Comparison of ENCODE assay signal across 29 cellular contexts in genomic region chr3:172506094-172506493, GRCh38. TPM values are rescaled to one million over a fixed set of nuclear protein-coding genes. Genes with fewer than 3 reads are reported as not detected.
DNase-seq lines count a peak whose midpoint lies in the region; ATAC-seq lines count a peak whose summit lies in the region.
"Had no signal": no experiment of that assay in that cellular context is flagged by ENCODE, and none has a peak within 500 bp of the region (broad histone marks: within the 10 kb centered on the region; RNA-seq: fewer than 3 reads in every experiment).

No MANE protein-coding gene starts in this region.

- peak overlapping the region; percentile 63 for H3K27ac Mint-ChIP-seq in T-helper 1 cell treated with Interleukin-12 subunit alpha and Interleukin-12 subunit beta and Interleukin-4 antibody, amounts not matched to agents 30 μg/mL and 1 μg/mL, for 36 hours
- peak overlapping the region; percentile 14 for H3K27ac Mint-ChIP-seq in activated CD4-positive, alpha-beta memory T cell treated with anti-CD3 and anti-CD28 coated beads, Interleukin-2, amount 10 ng/mL, durations not matched to agents 7 days and 5 days
- peak overlapping the region in 8 of 9 donors; percentile 44 to 88 (median 64) for H3K27ac Mint-ChIP-seq in naive thymus-derived CD4-positive, alpha-beta T cell
- H3K27ac Mint-ChIP-seq: activated B cell treated with CpG ODN at 0.5 μM for 24 hours, nephron progenitor cell had no signal

- H3K27ac ChIP-seq in naive thymus-derived CD4-positive, alpha-beta T cell (ENCODE audit: low read depth, low read length), result no peak overlapping the region
- H3K27ac ChIP-seq: 22Rv1, adrenal gland, brain microvascular endothelial cell, colonic mucosa, esophagus muscularis mucosa, parathyroid adenoma, right atrium auricular region, RWPE1 had no signal

- peaks cover 63% of the 10 kb centered on the region for H3K4me1 Mint-ChIP-seq in T-helper 1 cell treated with Interleukin-12 subunit alpha and Interleukin-12 subunit beta and Interleukin-4 antibody, amounts not matched to agents 30 μg/mL and 1 μg/mL, for 36 hours (ENCODE audit: low read depth)
- peaks cover 39% of the 10 kb centered on the region for H3K4me1 Mint-ChIP-seq in activated CD4-positive, alpha-beta memory T cell treated with anti-CD3 and anti-CD28 coated beads, Interleukin-2, amount 10 ng/mL, durations not matched to agents 7 days and 5 days
- peaks cover 12 to 56% (median 37%) of the 10 kb centered on the region in 7 donors for H3K4me1 Mint-ChIP-seq in naive thymus-derived CD4-positive, alpha-beta T cell
- H3K4me1 Mint-ChIP-seq: nephron progenitor cell had no signal

- H3K36me3 ChIP-seq in naive thymus-derived CD4-positive, alpha-beta T cell (ENCODE audit: control insufficient read depth in 2 of 3, insufficient read depth in 3 of 3, low read length in 3 of 3), result peaks cover 4 to 52% (median 9%) of the 10 kb centered on the region in 3 experiments
- H3K36me3 ChIP-seq: brain microvascular endothelial cell had no signal

- DNase-seq in T-helper 1 cell (no peak), AG08395 (ENCODE audit: low spot score) (peak; percentile 21)
- DNase-seq in activated CD4-positive, alpha-beta memory T cell treated with anti-CD3 and anti-CD28 coated beads, Interleukin-2, amount 10 ng/mL, durations not matched to agents 7 days and 5 days, result no peak
- no peak for DNase-seq in naive thymus-derived CD4-positive, alpha-beta T cell
- DNase-seq in stimulated activated naive CD4-positive, alpha-beta T cell (lab: John Stamatoyannopoulos, UW), result no peak
- DNase-seq: activated B cell treated with CpG ODN at 0.5 μM for 24 hours; adrenal gland; brain microvascular endothelial cell; colonic mucosa; DMS53; GDM1; NCI-H187; NCI-H526 treated with DMSO at 0.1 percent for 48 hours; nephron progenitor cell; stimulated activated CD4-positive, alpha-beta T cell treated with anti-CD3 and anti-CD28 coated beads, Interleukin-4, amount 100 ng/mL, for 4 hours had no signal

- no peaks in the 10 kb centered on the region for H3K9me3 ChIP-seq in naive thymus-derived CD4-positive, alpha-beta T cell (ENCODE audit: control insufficient read depth in 2 of 3, low read length in 3 of 3)
- H3K9me3 ChIP-seq: colonic mucosa had no signal

- H3K9me3 Mint-ChIP-seq in T-helper 1 cell treated with Interleukin-12 subunit alpha and Interleukin-12 subunit beta and Interleukin-4 antibody, amounts not matched to agents 30 μg/mL and 1 μg/mL, for 36 hours, result peaks cover 5% of the 10 kb centered on the region
- H3K9me3 Mint-ChIP-seq in activated CD4-positive, alpha-beta memory T cell treated with anti-CD3 and anti-CD28 coated beads, Interleukin-2, amount 10 ng/mL, durations not matched to agents 7 days and 5 days, result peaks cover 4% of the 10 kb centered on the region
- H3K9me3 Mint-ChIP-seq in naive thymus-derived CD4-positive, alpha-beta T cell, result peaks cover 0 to 7% (median 0%) of the 10 kb centered on the region in 11 donors

- no peaks in the 10 kb centered on the region for H3K27me3 ChIP-seq in naive thymus-derived CD4-positive, alpha-beta T cell (ENCODE audit: control insufficient read depth in 2 of 2, insufficient read depth in 2 of 2, low read length in 2 of 2)
- H3K27me3 ChIP-seq: adrenal gland, brain microvascular endothelial cell, colonic mucosa, esophagus muscularis mucosa, right atrium auricular region, tibial nerve had no signal

- POLR2A ChIA-PET in activated CD4-positive, alpha-beta memory T cell treated with anti-CD3 and anti-CD28 coated beads, Interleukin-2, amount 10 ng/mL, durations not matched to agents 7 days and 5 days (lab: Charles Lee), result interaction anchor here (0.6 to 0.9 kb wide), 2 partner anchors 56 to 87 kb away, joined by 3 read pairs; no protein-coding TSS in a partner anchor
- POLR2A ChIA-PET in naive thymus-derived CD4-positive, alpha-beta T cell (lab: Charles Lee), result interaction anchor here (0.7 to 1.5 kb wide), 2 partner anchors 9 to 11 kb away, joined by 4 to 6 read pairs; no protein-coding TSS in a partner anchor

- intact Hi-C loops in naive thymus-derived CD4-positive, alpha-beta T cell (cut with micrococcal nuclease), result loop anchor here in 1 of 2 donors (2.0 kb wide), 1 partner anchor 17 kb away; the partner anchor contains the start of gene TNFSF10

- H3K4me1 ChIP-seq in naive thymus-derived CD4-positive, alpha-beta T cell (ENCODE audit: control insufficient read depth in 2 of 2, insufficient read depth in 2 of 2, low read length in 2 of 2), result peaks cover 0 to 6% of the 10 kb centered on the region in 2 donors
- H3K4me1 ChIP-seq: adrenal gland, colonic mucosa, esophagus muscularis mucosa, right atrium auricular region had no signal

- CTCF ChIA-PET in activated CD4-positive, alpha-beta memory T cell treated with anti-CD3 and anti-CD28 coated beads, Interleukin-2, amount 10 ng/mL, durations not matched to agents 7 days and 5 days (lab: Charles Lee), result interaction anchor here (0.7 to 2.3 kb wide), 4 partner anchors 9 to 90 kb away, joined by 3 to 5 read pairs (median 4); no protein-coding TSS in a partner anchor
- CTCF ChIA-PET in naive thymus-derived CD4-positive, alpha-beta T cell (lab: Charles Lee), result no interaction called here

- no peak for ATAC-seq in naive thymus-derived CD4-positive, alpha-beta T cell
- ATAC-seq in HG02571 (IDR thresholded peaks at IDR 0.05; ENCODE audit: unreplicated experiment) (no peak), GM18519 (IDR thresholded peaks at IDR 0.05; ENCODE audit: low FRiP score, unreplicated experiment) (no peak)
- ATAC-seq: SK-N-SH treated with all-trans-retinoic acid at 6 μM for 48 hours had no signal

- peaks cover 83% of the 10 kb centered on the region for H3K36me3 Mint-ChIP-seq in T-helper 1 cell treated with Interleukin-12 subunit alpha and Interleukin-12 subunit beta and Interleukin-4 antibody, amounts not matched to agents 30 μg/mL and 1 μg/mL, for 36 hours (ENCODE audit: low read depth)
- peaks cover 91% of the 10 kb centered on the region for H3K36me3 Mint-ChIP-seq in activated CD4-positive, alpha-beta memory T cell treated with anti-CD3 and anti-CD28 coated beads, Interleukin-2, amount 10 ng/mL, durations not matched to agents 7 days and 5 days (ENCODE audit: low read depth)
- H3K36me3 Mint-ChIP-seq in naive thymus-derived CD4-positive, alpha-beta T cell, result peaks cover 21 to 86% (median 60%) of the 10 kb centered on the region in 5 donors

- no peak overlapping the region for H3K4me3 ChIP-seq in naive thymus-derived CD4-positive, alpha-beta T cell (ENCODE audit: low read length)
- H3K4me3 ChIP-seq: adrenal gland, colonic mucosa, esophagus muscularis mucosa, right atrium auricular region, tibial nerve had no signal

- no peak overlapping the region for H3K4me3 Mint-ChIP-seq in T-helper 1 cell treated with Interleukin-12 subunit alpha and Interleukin-12 subunit beta and Interleukin-4 antibody, amounts not matched to agents 30 μg/mL and 1 μg/mL, for 36 hours
- H3K4me3 Mint-ChIP-seq in activated CD4-positive, alpha-beta memory T cell treated with anti-CD3 and anti-CD28 coated beads, Interleukin-2, amount 10 ng/mL, durations not matched to agents 7 days and 5 days, result no peak overlapping the region
- peak overlapping the region in 1 of 10 donors; percentile 9 for H3K4me3 Mint-ChIP-seq in naive thymus-derived CD4-positive, alpha-beta T cell
- H3K4me3 Mint-ChIP-seq: activated B cell treated with CpG ODN at 0.5 μM for 24 hours, nephron progenitor cell had no signal

- no peaks in the 10 kb centered on the region for H3K27me3 Mint-ChIP-seq in T-helper 1 cell treated with Interleukin-12 subunit alpha and Interleukin-12 subunit beta and Interleukin-4 antibody, amounts not matched to agents 30 μg/mL and 1 μg/mL, for 36 hours (ENCODE audit: low read depth)
- H3K27me3 Mint-ChIP-seq in activated CD4-positive, alpha-beta memory T cell treated with anti-CD3 and anti-CD28 coated beads, Interleukin-2, amount 10 ng/mL, durations not matched to agents 7 days and 5 days, result no peaks in the 10 kb centered on the region
- H3K27me3 Mint-ChIP-seq in naive thymus-derived CD4-positive, alpha-beta T cell, result no peaks in the 10 kb centered on the region
- H3K27me3 Mint-ChIP-seq: activated B cell treated with CpG ODN at 0.5 μM for 24 hours had no signal

RNA-seq across cellular contexts. Expression of gene TNFSF10, which starts 17.1 kb away (rescaled TPM):
- total RNA-seq in activated CD4-positive, alpha-beta memory T cell treated with anti-CD3 and anti-CD28 coated beads, Interleukin-2, amount 10 ng/mL, durations not matched to agents 7 days and 5 days, result 100 to 1,000 TPM; 118 to 119 TPM
- total RNA-seq in naive thymus-derived CD4-positive, alpha-beta T cell, result 100 to 1,000 TPM in 1 of 5 experiments, 10 to 100 TPM in 4; 10.8 to 234 (median 45.0) TPM
- polyA plus RNA-seq in naive thymus-derived CD4-positive, alpha-beta T cell, result 10 to 100 TPM; 60.9 to 92.1 TPM

RNA-seq across cellular contexts. Expression of gene GHSR, which starts 57.8 kb away (rescaled TPM):
- total RNA-seq in activated CD4-positive, alpha-beta memory T cell treated with anti-CD3 and anti-CD28 coated beads, Interleukin-2, amount 10 ng/mL, durations not matched to agents 7 days and 5 days, result not detected
- not detected for total RNA-seq in naive thymus-derived CD4-positive, alpha-beta T cell
- not detected for polyA plus RNA-seq in naive thymus-derived CD4-positive, alpha-beta T cell
- total RNA-seq: activated B cell treated with CpG ODN at 0.5 μM for 24 hours; activated CD8-positive, alpha-beta memory T cell treated with anti-CD3 and anti-CD28 coated beads for 36 hours; colonic mucosa; esophagus muscularis mucosa; glomerular endothelial cell; lower leg skin; right atrium auricular region; tibial nerve had no signal
- polyA plus RNA-seq: keratinocyte had no signal

Comparison
In these comparisons a context has a peak if more than half of its experiments do, and no peak if none do; other contexts are left out.
1. H3K27ac Mint-ChIP-seq: peak in every context shown above with its lines; median percentile 64 in naive thymus-derived CD4-positive, alpha-beta T cell; 63 in T-helper 1 cell treated with Interleukin-12 subunit alpha and Interleukin-12 subunit beta and Interleukin-4 antibody, amounts not matched to agents 30 μg/mL and 1 μg/mL, for 36 hours; 14 in activated CD4-positive, alpha-beta memory T cell treated with anti-CD3 and anti-CD28 coated beads, Interleukin-2, amount 10 ng/mL, durations not matched to agents 7 days and 5 days.